In genomic region chr7:40469481-40469880, GRCh38 we compare ENCODE assay signal across 16 cellular contexts.
A peak's percentile ranks its signal among the peaks of the same experiment; 100 is the strongest.
DNase-seq lines count a peak whose midpoint lies in the region; ATAC-seq and TF ChIP-seq lines count a peak whose summit lies in the region.
"Had no signal": no experiment of that assay in that cellular context is flagged by ENCODE, and none has a peak within 500 bp of the region (broad histone marks: within the 10 kb centered on the region; RNA-seq: fewer than 3 reads in every experiment).

No MANE protein-coding gene starts in this region.

- no peaks in the 10 kb centered on the region for H3K36me3 ChIP-seq in upper lobe of right lung
- no peaks in the 10 kb centered on the region for H3K36me3 ChIP-seq in CD4-positive, alpha-beta memory T cell (ENCODE audit: insufficient read depth, low read length)

- H3K27me3 ChIP-seq in upper lobe of right lung, result no peaks in the 10 kb centered on the region
- H3K27me3 ChIP-seq in CD4-positive, alpha-beta memory T cell (ENCODE audit: insufficient read depth, low read length), result no peaks in the 10 kb centered on the region

- TF ChIP-seq CTCF in astrocyte of the spinal cord (IDR thresholded peaks at IDR 0.05; ENCODE audit: low read depth, low read length) (no peak), upper lobe of right lung (IDR thresholded peaks at IDR 0.05) (no peak)

- H3K4me3 Mint-ChIP-seq in CD4-positive, alpha-beta memory T cell, result no peak overlapping the region
- H3K4me3 Mint-ChIP-seq: brain had no signal

- in situ Hi-C loops in astrocyte of the spinal cord (cut with HindIII; ENCODE audit: low sequenced_read_pairs), result no loop called here

- no peaks in the 10 kb centered on the region for H3K36me3 Mint-ChIP-seq in CD4-positive, alpha-beta memory T cell
- H3K36me3 Mint-ChIP-seq: brain had no signal

- no peaks in the 10 kb centered on the region for H3K9me3 ChIP-seq in upper lobe of right lung
- H3K9me3 ChIP-seq in CD4-positive, alpha-beta memory T cell (ENCODE audit: control insufficient read depth in 1 of 2, low read length in 2 of 2), result no peaks in the 10 kb centered on the region

- ATAC-seq in upper lobe of right lung, result no peak
- ATAC-seq: stimulated activated naive CD8-positive, alpha-beta T cell treated with anti-CD3 and anti-CD28 coated beads, Interleukin-15, Interleukin-2, amounts not matched to agents 100 U/mL and 50 U/mL, for 24 hours had no signal

- H3K27ac ChIP-seq in upper lobe of right lung, result peak overlapping the region; percentile 31
- H3K27ac ChIP-seq in CD4-positive, alpha-beta memory T cell (ENCODE audit: low read depth, low read length), result no peak overlapping the region
- H3K27ac ChIP-seq: VCaP had no signal

- CTCF ChIA-PET in HEK293T (lab: Yijun Ruan, JAX), result no interaction called here
- CTCF ChIA-PET in CD4-positive, alpha-beta memory T cell (lab: Charles Lee; ENCODE audit: partially characterized antibody), result no interaction called here

- H3K4me3 ChIP-seq in astrocyte of the spinal cord (ENCODE audit: low read depth, low read length) (no peak overlapping the region), upper lobe of right lung (no peak overlapping the region)
- H3K4me3 ChIP-seq in CD4-positive, alpha-beta memory T cell (ENCODE audit: low read length in 2 of 2), result no peak overlapping the region

- H3K27me3 Mint-ChIP-seq in CD4-positive, alpha-beta memory T cell, result no peaks in the 10 kb centered on the region

- POLR2A ChIA-PET in HEK293T (lab: Yijun Ruan, JAX), result no interaction called here
- POLR2A ChIA-PET in CD4-positive, alpha-beta memory T cell (lab: Charles Lee; ENCODE audit: partially characterized antibody), result no interaction called here

- H3K4me1 Mint-ChIP-seq in CD4-positive, alpha-beta memory T cell, result no peaks in the 10 kb centered on the region

- intact Hi-C loops in upper lobe of right lung (cut with DNase I), result no loop called here
- intact Hi-C loops in CD4-positive, alpha-beta memory T cell (cut with micrococcal nuclease), result no loop called here

- H3K9me3 Mint-ChIP-seq in CD4-positive, alpha-beta memory T cell, result peaks cover 0 to 13% (median 5%) of the 10 kb centered on the region in 8 donors
- H3K9me3 Mint-ChIP-seq: brain had no signal

- DNase-seq in HEK293T (ENCODE audit: extremely low spot score) (no peak), astrocyte of the spinal cord (ENCODE audit: low read depth, low spot score) (peak; percentile 69), kidney glomerular epithelial cell (lab: John Stamatoyannopoulos, UW) (peak; percentile 41), upper lobe of right lung (no peak), retina (no peak), NCI-H1436 (lab: John Stamatoyannopoulos, UW) (no peak), NCI-H2171 (lab: John Stamatoyannopoulos, UW) (no peak)
- no peak for DNase-seq in CD4-positive, alpha-beta memory T cell
- DNase-seq: DMS153; erythroblast; kidney; MM.1S; stimulated activated CD4-positive, alpha-beta T cell treated with anti-CD3 and anti-CD28 coated beads, Interleukin-2, amount 100 ng/mL, for 24 hours; stimulated activated naive CD8-positive, alpha-beta T cell treated with anti-CD3 and anti-CD28 coated beads, Interleukin-15, Interleukin-2, amounts not matched to agents 100 U/mL and 50 U/mL, for 24 hours had no signal

- H3K4me1 ChIP-seq in upper lobe of right lung, result no peaks in the 10 kb centered on the region
- no peaks in the 10 kb centered on the region for H3K4me1 ChIP-seq in CD4-positive, alpha-beta memory T cell (ENCODE audit: insufficient read depth, low read length)

- no peak overlapping the region for H3K27ac Mint-ChIP-seq in CD4-positive, alpha-beta memory T cell

TF ChIP-seq in HEK293T, 16 proteins besides CTCF, POLR2A, EP300 and RAD21:
- TF ChIP-seq ZNF384 (IDR thresholded peaks at IDR 0.05), result peak; percentile 59
- no peak for TF ChIP-seq TARDBP (IDR thresholded peaks at IDR 0.05)

Comparison
In these comparisons a context has a peak if more than half of its experiments do, and no peak if none do; other contexts are left out.
1. DNase-seq: peak in astrocyte of the spinal cord (single experiment) and kidney glomerular epithelial cell (single experiment); none in HEK293T (single experiment), upper lobe of right lung (single experiment), CD4-positive, alpha-beta memory T cell (0 of 5), retina (single experiment), NCI-H1436 (single experiment) and NCI-H2171 (single experiment).